8 cellular contexts compared by ENCODE assay signal in the genomic region with DNA sequence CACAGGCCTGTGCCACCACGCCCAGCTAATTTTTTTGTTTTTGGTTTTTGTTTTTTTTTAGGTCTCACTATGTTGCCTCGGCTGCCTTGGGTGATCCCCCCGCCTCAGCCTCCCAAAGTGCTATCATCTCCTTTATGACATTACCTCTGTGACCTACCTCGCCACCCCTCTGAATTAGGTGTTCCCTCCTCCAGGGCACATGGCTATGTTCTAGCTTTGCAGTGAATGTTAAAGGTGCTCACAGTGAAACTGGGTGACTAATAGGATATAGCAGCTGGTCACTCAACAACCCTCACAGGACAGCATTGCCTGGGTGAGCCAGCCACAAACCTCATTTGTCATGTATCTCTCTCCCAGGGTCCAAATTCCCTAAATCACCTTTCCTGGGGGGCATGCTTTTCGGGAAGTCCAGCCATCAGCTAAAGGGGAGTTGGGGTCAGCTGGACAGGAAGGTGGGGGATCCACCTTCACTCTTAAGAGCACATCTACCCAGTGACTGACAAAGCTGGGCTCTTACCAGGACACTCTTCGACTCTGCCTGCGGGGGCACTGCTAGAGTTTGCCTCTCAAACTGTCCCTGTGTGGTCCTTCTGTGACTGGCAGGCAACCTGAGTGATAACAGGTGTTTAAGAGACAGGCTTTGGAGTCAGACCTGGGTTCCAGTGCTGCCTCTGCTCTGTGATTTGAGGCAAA. TPM values are rescaled to one million over a fixed set of nuclear protein-coding genes. Genes with fewer than 3 reads are reported as not detected.
DNase-seq lines count a peak whose midpoint lies in the region; ATAC-seq and TF ChIP-seq lines count a peak whose summit lies in the region.

No MANE protein-coding gene starts in this region.

- H3F3A ChIP-seq in SK-N-SH (replicated peaks; ENCODE audit: insufficient read depth) = peaks cover 42% of the 10 kb centered on the region

- TF ChIP-seq EP300 in SK-N-SH (IDR thresholded peaks at IDR 0.05; ENCODE audit: borderline replicate concordance in 1 of 2, low read depth in 1 of 2, low read length in 1 of 2) = no peak

- peak overlapping the region; percentile 76 to 85 for H3K27ac ChIP-seq in SK-N-SH (ENCODE audit: low read depth in 2 of 2, low read length in 1 of 2)

- H3K36me3 ChIP-seq in SK-N-SH (replicated peaks in 1 of 2; ENCODE audit: control insufficient read depth in 1 of 2, insufficient read depth in 2 of 2, low read length in 1 of 2) (peaks cover 33 to 46% of the 10 kb centered on the region in 2 experiments), adipocyte (ENCODE audit: control insufficient read depth, insufficient read depth, low read length, severe bottlenecking) (peaks cover 48% of the 10 kb centered on the region), kidney epithelial cell (ENCODE audit: control insufficient read depth, insufficient read depth, low read length) (peaks cover 1% of the 10 kb centered on the region)

- 0 out of 2 replicates have a peak, but pooled peaks cover 6% of the 10 kb centered on the region for H3K79me2 ChIP-seq in SK-N-SH (ENCODE audit: insufficient read depth)

- TF ChIP-seq POLR2A in GM19099 (IDR thresholded peaks at IDR 0.05; ENCODE audit: extremely low read depth, insufficient read length, low read depth) = peak; percentile 19

- no peak overlapping the region for H3K4me3 ChIP-seq in SK-N-SH (ENCODE audit: low read depth in 2 of 2, low read length in 1 of 2)
- H3K4me3 ChIP-seq in adipocyte (ENCODE audit: low read length) = no peak overlapping the region
- H3K4me3 ChIP-seq in kidney epithelial cell (ENCODE audit: low read depth, low read length) = no peak overlapping the region

- 88% methylated on average over 5 of the region's 7 CpGs for WGBS in SK-N-SH (ENCODE audit: low lambda C conversion rate)

- CTCF ChIA-PET in SK-N-SH (lab: Yijun Ruan, JAX) = interaction anchor here (0.8 to 1.7 kb wide), 7 partner anchors 7 to 76 kb away, joined by 3 to 4 read pairs (median 3); partner anchors contain the start of gene ARPC4

- peak; percentile 23 for DNase-seq in CD1c-positive myeloid dendritic cell (ENCODE audit: extremely low spot score)
- peak; percentile 72 for DNase-seq in SK-N-SH
- DNase-seq in adipocyte (ENCODE audit: low read depth) = peak; percentile 53
- DNase-seq in kidney epithelial cell (ENCODE audit: low read depth) = no peak
- DNase-seq in stimulated activated naive B cell treated with anti-CD40 and anti-IgM and Interleukin-4, amounts not matched to agents 10 μg/mL and 1 μg/mL and 100 μg/mL, for 72 hours = peak; percentile 40
- no peak for DNase-seq in 8988T

- H3K9me2 ChIP-seq in SK-N-SH = no peaks in the 10 kb centered on the region

- H3K27me3 Mint-ChIP-seq in stimulated activated naive B cell treated with anti-CD40 and anti-IgM and Interleukin-4, amounts not matched to agents 10 μg/mL and 1 μg/mL and 100 μg/mL, for 72 hours = no peaks in the 10 kb centered on the region

- H3K9me3 ChIP-seq in SK-N-SH = no peaks in the 10 kb centered on the region
- no peaks in the 10 kb centered on the region for H3K9me3 ChIP-seq in adipocyte (ENCODE audit: control insufficient read depth, low read length)

- POLR2A ChIA-PET in SK-N-SH (lab: Yijun Ruan, JAX) = interaction anchor here (1.0 kb wide), 1 partner anchor 16 kb away, joined by 3 read pairs; the partner anchor contains the start of gene TADA3

- no peak overlapping the region for H2AFZ ChIP-seq in SK-N-SH (ENCODE audit: low read depth)

- H3K27ac Mint-ChIP-seq in stimulated activated naive B cell treated with anti-CD40 and anti-IgM and Interleukin-4, amounts not matched to agents 10 μg/mL and 1 μg/mL and 100 μg/mL, for 72 hours = peak overlapping the region; percentile 98

- TF ChIP-seq CTCF in SK-N-SH (IDR thresholded peaks at IDR 0.05) (peak; percentile 46), kidney epithelial cell (IDR thresholded peaks at IDR 0.05; ENCODE audit: insufficient read depth, low read length, poor library complexity, severe bottlenecking) (peak; percentile 46)

- H3K4me3 Mint-ChIP-seq in stimulated activated naive B cell treated with anti-CD40 and anti-IgM and Interleukin-4, amounts not matched to agents 10 μg/mL and 1 μg/mL and 100 μg/mL, for 72 hours = peak overlapping the region; percentile 51 to 57

- H3K4me1 Mint-ChIP-seq in stimulated activated naive B cell treated with anti-CD40 and anti-IgM and Interleukin-4, amounts not matched to agents 10 μg/mL and 1 μg/mL and 100 μg/mL, for 72 hours = peaks cover 48 to 71% of the 10 kb centered on the region in 2 donors

- H3K4me1 ChIP-seq in SK-N-SH (ENCODE audit: control insufficient read depth in 1 of 2, insufficient read depth in 2 of 2, low read depth in 1 of 2, low read length in 1 of 2) (peaks cover 3 to 20% of the 10 kb centered on the region in 2 experiments; a peak in 1 of 4 replicates), adipocyte (ENCODE audit: control insufficient read depth, insufficient read depth, low read length) (peaks cover 15% of the 10 kb centered on the region)

- TF ChIP-seq RAD21 in SK-N-SH (IDR thresholded peaks at IDR 0.05; ENCODE audit: low read length) = peak; percentile 19; the same call in 1 of the 2 replicates

- no peaks in the 10 kb centered on the region for H4K20me1 ChIP-seq in SK-N-SH (ENCODE audit: insufficient read depth)

- no peaks in the 10 kb centered on the region for H3K27me3 ChIP-seq in SK-N-SH (ENCODE audit: insufficient read depth)
- no peaks in the 10 kb centered on the region for H3K27me3 ChIP-seq in adipocyte (replicated peaks; ENCODE audit: control insufficient read depth, insufficient read depth, low read length)
- H3K27me3 ChIP-seq in kidney epithelial cell (ENCODE audit: control insufficient read depth, insufficient read depth, low read length) = no peaks in the 10 kb centered on the region

- ATAC-seq in HG03565 (IDR thresholded peaks at IDR 0.05; ENCODE audit: unreplicated experiment) = peak; percentile 32
- ATAC-seq in stimulated activated naive B cell treated with anti-CD40 and anti-IgM and Interleukin-4, amounts not matched to agents 10 μg/mL and 1 μg/mL and 100 μg/mL, for 72 hours (replicated peaks) = peak; percentile 74 to 76

- H3K36me3 Mint-ChIP-seq in stimulated activated naive B cell treated with anti-CD40 and anti-IgM and Interleukin-4, amounts not matched to agents 10 μg/mL and 1 μg/mL and 100 μg/mL, for 72 hours = peaks cover 55 to 69% of the 10 kb centered on the region in 2 donors

- no peaks in the 10 kb centered on the region for H3K9me3 Mint-ChIP-seq in stimulated activated naive B cell treated with anti-CD40 and anti-IgM and Interleukin-4, amounts not matched to agents 10 μg/mL and 1 μg/mL and 100 μg/mL, for 72 hours

- no peak overlapping the region for H3K4me2 ChIP-seq in SK-N-SH

- H3K9ac ChIP-seq in SK-N-SH = no peak overlapping the region
- peak overlapping the region; percentile 1 for H3K9ac ChIP-seq in adipocyte (ENCODE audit: low read length)

TF ChIP-seq in SK-N-SH, 30 proteins besides CTCF, POLR2A, EP300 and RAD21 (continues in another document):
- no peak for TF ChIP-seq SMC3 (IDR thresholded peaks at IDR 0.05; ENCODE audit: low read depth, low read length)
- TF ChIP-seq CHD2 (IDR thresholded peaks at IDR 0.05; ENCODE audit: low read length, partially characterized antibody) = no peak
- no peak for TF ChIP-seq TEAD4 (IDR thresholded peaks at IDR 0.05; ENCODE audit: borderline replicate concordance, insufficient read depth)
- peak; percentile 10; the same call in 1 of the 2 replicates for TF ChIP-seq TCF12 (IDR thresholded peaks at IDR 0.05)
- TF ChIP-seq FOXM1 (IDR thresholded peaks at IDR 0.05; ENCODE audit: low read depth) = no peak
- no peak for TF ChIP-seq EZH2phosphoT487 (IDR thresholded peaks at IDR 0.05; ENCODE audit: borderline replicate concordance, low read depth)
- no peak for TF ChIP-seq SIN3A (IDR thresholded peaks at IDR 0.05; ENCODE audit: borderline replicate concordance, low read depth, low read length)
- no peak for TF ChIP-seq FOSL2 (IDR thresholded peaks at IDR 0.05; ENCODE audit: borderline replicate concordance, low read depth)
- TF ChIP-seq, protein P1, sequence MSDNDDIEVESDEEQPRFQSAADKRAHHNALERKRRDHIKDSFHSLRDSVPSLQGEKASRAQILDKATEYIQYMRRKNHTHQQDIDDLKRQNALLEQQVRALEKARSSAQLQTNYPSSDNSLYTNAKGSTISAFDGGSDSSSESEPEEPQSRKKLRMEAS (IDR thresholded peaks at IDR 0.05; ENCODE audit: low read depth) = no peak

RNA-seq across cellular contexts. Expression of gene TTLL3, which starts 1.6 kb away (rescaled TPM):
- polyA plus RNA-seq in SK-N-SH (2012; rRNA removed) = 41.6 and 51.9 TPM in 2 replicates
- polyA plus RNA-seq in SK-N-SH (2012; cell fraction: cytosol; rRNA removed) = 7.6 and 9.3 TPM in 2 replicates
- 487 and 518 TPM in 2 replicates for polyA plus RNA-seq in SK-N-SH (2012; cell fraction: nucleus; rRNA removed)
- 12.4 and 18.8 TPM in 2 replicates for total RNA-seq in kidney epithelial cell

RNA-seq across cellular contexts. Expression of gene ARPC4, which starts 15.6 kb away (rescaled TPM):
- polyA plus RNA-seq in SK-N-SH (2012; rRNA removed) = 220 and 233 TPM in 2 replicates
- polyA plus RNA-seq in SK-N-SH (2012; cell fraction: cytosol; rRNA removed) = 213 and 244 TPM in 2 replicates
- 74.3 and 105 TPM in 2 replicates for polyA plus RNA-seq in SK-N-SH (2012; cell fraction: nucleus; rRNA removed)
- 204 and 206 TPM in 2 replicates for total RNA-seq in kidney epithelial cell

RNA-seq across cellular contexts. Expression of gene TADA3, which starts 16.2 kb away (rescaled TPM):
- polyA plus RNA-seq in SK-N-SH (2012; rRNA removed) = 84.1 and 102 TPM in 2 replicates
- 54.6 and 75.9 TPM in 2 replicates for polyA plus RNA-seq in SK-N-SH (2012; cell fraction: cytosol; rRNA removed)
- polyA plus RNA-seq in SK-N-SH (2012; cell fraction: nucleus; rRNA removed) = 67.6 and 74.7 TPM in 2 replicates
- total RNA-seq in kidney epithelial cell = 105 and 114 TPM in 2 replicates

RNA-seq across cellular contexts. Expression of gene RPUSD3, which starts 35.3 kb away (rescaled TPM):
- polyA plus RNA-seq in SK-N-SH (2012; rRNA removed) = 43.4 and 48.0 TPM in 2 replicates
- polyA plus RNA-seq in SK-N-SH (2012; cell fraction: cytosol; rRNA removed) = 21.7 and 28.2 TPM in 2 replicates
- 44.5 and 46.6 TPM in 2 replicates for polyA plus RNA-seq in SK-N-SH (2012; cell fraction: nucleus; rRNA removed)
- total RNA-seq in kidney epithelial cell = 45.9 and 52.6 TPM in 2 replicates

RNA-seq across cellular contexts. Expression of gene CAMK1, which starts 38.7 kb away (rescaled TPM):
- 44.9 and 47.1 TPM in 2 replicates for polyA plus RNA-seq in SK-N-SH (2012; rRNA removed)
- 30.5 and 35.8 TPM in 2 replicates for polyA plus RNA-seq in SK-N-SH (2012; cell fraction: cytosol; rRNA removed)
- polyA plus RNA-seq in SK-N-SH (2012; cell fraction: nucleus; rRNA removed) = 39.3 and 46.4 TPM in 2 replicates
- total RNA-seq in kidney epithelial cell = 18.0 and 19.9 TPM in 2 replicates

Comparison
In these comparisons a context has a peak if more than half of its experiments do, and no peak if none do; other contexts are left out.
1. DNase-seq: peak in CD1c-positive myeloid dendritic cell (single experiment), SK-N-SH (single experiment), adipocyte (single experiment) and stimulated activated naive B cell treated with anti-CD40 and anti-IgM and Interleukin-4, amounts not matched to agents 10 μg/mL and 1 μg/mL and 100 μg/mL, for 72 hours (single experiment); none in kidney epithelial cell (single experiment) and 8988T (single experiment).